8 cellular contexts compared by ENCODE assay signal in the genomic region with DNA sequence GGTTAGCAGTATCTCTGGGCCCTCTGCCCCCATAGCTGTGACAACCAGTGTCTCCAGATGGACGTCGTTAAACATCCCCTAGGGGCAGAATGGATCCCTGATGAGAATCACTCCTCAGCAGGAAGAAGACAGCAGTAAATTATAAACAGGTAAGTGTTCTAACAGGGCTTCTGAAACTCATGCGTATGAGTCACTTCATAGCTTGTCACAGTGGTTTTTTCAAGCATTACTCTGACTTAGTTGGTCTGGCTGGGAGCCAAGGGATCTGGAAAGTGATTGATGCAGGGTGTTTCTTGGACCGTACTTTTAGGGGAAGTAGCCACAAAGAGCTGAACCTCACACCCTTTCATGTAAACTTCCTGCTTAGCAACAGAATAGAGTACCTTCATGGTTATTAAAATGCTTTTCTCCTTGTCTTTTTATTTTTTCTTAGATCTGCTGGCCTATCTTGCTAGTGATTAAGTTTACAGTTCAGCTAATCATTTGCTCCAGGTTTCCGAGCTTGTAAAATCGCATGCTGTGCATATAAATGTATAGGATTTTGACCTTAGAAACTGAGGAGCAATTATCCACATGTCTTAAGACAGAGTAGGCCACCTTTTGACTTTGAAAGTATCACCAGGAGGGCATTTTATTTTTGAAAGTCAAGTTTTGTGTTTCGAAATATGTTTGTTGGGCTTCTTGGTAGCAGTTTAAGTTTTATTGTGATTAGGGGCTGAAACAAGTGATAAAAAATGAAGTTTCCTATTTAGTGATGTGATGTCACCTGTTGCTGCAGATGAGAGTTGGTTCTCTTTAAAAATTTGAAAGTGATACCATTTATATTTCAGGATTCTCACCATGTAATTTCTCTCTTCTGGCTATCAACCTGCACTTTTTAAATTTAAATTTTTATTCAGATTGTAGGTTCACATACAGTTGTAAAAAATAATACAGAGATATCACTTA.
A peak's percentile ranks its signal among the peaks of the same experiment; 100 is the strongest.
DNase-seq lines count a peak whose midpoint lies in the region; ATAC-seq and TF ChIP-seq lines count a peak whose summit lies in the region.

No MANE protein-coding gene starts in this region.

- H3K27me3 ChIP-seq in mammary epithelial cell (ENCODE audit: insufficient read depth, low read length), result peaks cover 5% of the 10 kb centered on the region

- intact Hi-C loops in mammary epithelial cell (cut with micrococcal nuclease) (loop anchor here (2.0 to 10.0 kb wide), 2 partner anchors 20 to 70 kb away; no protein-coding TSS in a partner anchor), lower leg skin (cut with DNase I; ENCODE audit: low total_unique reads) (no loop called here)

- H2AFZ ChIP-seq in mammary epithelial cell (ENCODE audit: low read depth, low read length), result no peak overlapping the region

- TF ChIP-seq POLR2A in lower leg skin (IDR thresholded peaks at IDR 0.05), result no peak

- DNase-seq in EH (ENCODE audit: low read depth) (peak; percentile 86), RWPE1 (ENCODE audit: low spot score) (peak; percentile 75), mammary epithelial cell (peak; percentile 96), lower leg skin (ENCODE audit: low spot score in 2 of 2) (peak; percentile 77 to 87), occipital lobe (lab: John Stamatoyannopoulos, UW) (no peak)
- DNase-seq in stimulated activated CD8-positive, alpha-beta memory T cell treated with anti-CD3 and anti-CD28 coated beads, Interleukin-7, amount 100 ng/mL, for 4 hours (ENCODE audit: low read depth in 2 of 2), result peak; percentile 6 to 37

- TF ChIP-seq CTCF in RWPE1 (conservative IDR thresholded peaks at IDR 0.05; ENCODE audit: low read depth) (no peak), mammary epithelial cell (conservative IDR thresholded peaks at IDR 0.05 in 1 of 2, IDR thresholded peaks at IDR 0.05 in 1 of 2; ENCODE audit: extremely low read depth in 1 of 2, insufficient read depth in 1 of 2, low read depth in 1 of 2, low read length in 2 of 2) (no peak), lower leg skin (IDR thresholded peaks at IDR 0.05) (no peak)

- in situ Hi-C loops in mammary epithelial cell (cut with MboI; ENCODE audit: low sequenced_read_pairs in 2 of 2), result no loop called here

- H3K4me2 ChIP-seq in mammary epithelial cell (ENCODE audit: insufficient read depth, low read depth, low read length), result no peak overlapping the region

- H3K79me2 ChIP-seq in mammary epithelial cell (ENCODE audit: insufficient read depth, low read length), result no peaks in the 10 kb centered on the region

- no peak overlapping the region for H3K27ac ChIP-seq in RWPE1
- no peak overlapping the region for H3K27ac ChIP-seq in mammary epithelial cell (ENCODE audit: insufficient read depth, low read depth, low read length)

- no peaks in the 10 kb centered on the region for H3K9me3 ChIP-seq in mammary epithelial cell (replicated peaks; ENCODE audit: insufficient read depth, low read length)

- ATAC-seq in GM19395 (IDR thresholded peaks at IDR 0.05; ENCODE audit: unreplicated experiment) (peak; percentile 97), HG03280 (IDR thresholded peaks at IDR 0.05; ENCODE audit: unreplicated experiment) (peak; percentile 89)

- CTCF ChIA-PET in RWPE1 (lab: Yijun Ruan, JAX), result no interaction called here
- CTCF ChIA-PET in mammary epithelial cell (lab: Charles Lee; ENCODE audit: low non-redundant PET), result interaction anchor here (0.6 kb wide), 1 partner anchor 47 kb away, joined by 4 read pairs; no protein-coding TSS in a partner anchor

- peaks cover 13% of the 10 kb centered on the region for H3K4me1 ChIP-seq in mammary epithelial cell (ENCODE audit: insufficient read depth, low read length)

- H3K4me3 ChIP-seq in mammary epithelial cell (replicated peaks in 1 of 3; ENCODE audit: insufficient read depth in 1 of 3, low read depth in 2 of 3, low read length in 3 of 3) (no peak overlapping the region), lower leg skin (ENCODE audit: low read depth, poor library complexity, severe bottlenecking) (no peak overlapping the region)

- H3K36me3 ChIP-seq in mammary epithelial cell (ENCODE audit: insufficient read depth, low read length), result no peaks in the 10 kb centered on the region

- peaks cover 8% of the 10 kb centered on the region for H4K20me1 ChIP-seq in mammary epithelial cell (ENCODE audit: insufficient read depth, low read length)

- dilution Hi-C loops in mammary epithelial cell (cut with HindIII; ENCODE audit: low sequenced_read_pairs), result no loop called here

- POLR2A ChIA-PET in RWPE1 (lab: Yijun Ruan, JAX; ENCODE audit: low non-redundant PET), result no interaction called here

- no TSS peak for BruUV-seq in mammary epithelial cell (replicated peaks; lab: Mats Ljungman, UMichigan)

- H3K9ac ChIP-seq in mammary epithelial cell (ENCODE audit: insufficient read depth, low read length), result no peak overlapping the region

- WGBS in mammary epithelial cell (ENCODE audit: low coverage, missing lambda C conversion rate), result 41% methylated on average over 7 of the region's 7 CpGs
- 24 to 28% methylated on average over 7 of the region's 7 CpGs for WGBS in lower leg skin, 2 donors
